ENCODE assay signal across 24 cellular contexts in genomic region chr3:128285042-128285924, GRCh38.
A peak's percentile ranks its signal among the peaks of the same experiment; 100 is the strongest.
DNase-seq lines count a peak whose midpoint lies in the region; ATAC-seq and TF ChIP-seq lines count a peak whose summit lies in the region.
"Had no signal": no experiment of that assay in that cellular context is flagged by ENCODE, and none has a peak within 500 bp of the region (broad histone marks: within the 10 kb centered on the region; RNA-seq: fewer than 3 reads in every experiment).

No MANE protein-coding gene starts in this region.

- POLR2A ChIA-PET in CD4-positive, alpha-beta memory T cell (lab: Charles Lee; ENCODE audit: partially characterized antibody), result no interaction called here

- peaks cover 1 to 6% (median 3%) of the 10 kb centered on the region in 8 donors for H3K9me3 Mint-ChIP-seq in CD4-positive, alpha-beta memory T cell
- no peaks in the 10 kb centered on the region for H3K9me3 Mint-ChIP-seq in activated CD8-positive, alpha-beta memory T cell treated with anti-CD3 and anti-CD28 coated beads, Interleukin-2, amount 10 ng/mL, durations not matched to agents 7 days and 5 days (ENCODE audit: low read depth)
- H3K9me3 Mint-ChIP-seq: neural crest cell had no signal

- no peak for TF ChIP-seq POLR2A in prostate gland (IDR thresholded peaks at IDR 0.05)

- H3K27me3 Mint-ChIP-seq in CD4-positive, alpha-beta memory T cell, result no peaks in the 10 kb centered on the region
- no peaks in the 10 kb centered on the region for H3K27me3 Mint-ChIP-seq in activated CD8-positive, alpha-beta memory T cell treated with anti-CD3 and anti-CD28 coated beads, Interleukin-2, amount 10 ng/mL, durations not matched to agents 7 days and 5 days

- H3K27me3 ChIP-seq in CD4-positive, alpha-beta memory T cell (ENCODE audit: insufficient read depth, low read length), result no peaks in the 10 kb centered on the region
- no peaks in the 10 kb centered on the region for H3K27me3 ChIP-seq in prostate gland (replicated peaks; ENCODE audit: insufficient read depth)
- H3K27me3 ChIP-seq: BLaER1 treated with 17β-estradiol and CSF1 and Interleukin-3, amounts not matched to agents 10 nM and 100 nM; cardiac muscle cell; dorsolateral prefrontal cortex; SJSA1; upper lobe of left lung had no signal

- H3K4me3 ChIP-seq in CD4-positive, alpha-beta memory T cell (ENCODE audit: low read length in 2 of 2), result no peak overlapping the region
- H3K4me3 ChIP-seq in prostate gland, result no peak overlapping the region
- H3K4me3 ChIP-seq: BLaER1 treated with 17β-estradiol and CSF1 and Interleukin-3, amounts not matched to agents 10 nM and 100 nM; cardiac muscle cell; dorsolateral prefrontal cortex; SJSA1; upper lobe of left lung had no signal

- no peaks in the 10 kb centered on the region for H3K9me3 ChIP-seq in CD4-positive, alpha-beta memory T cell (ENCODE audit: control insufficient read depth in 1 of 2, low read length in 2 of 2)
- H3K9me3 ChIP-seq in prostate gland, result no peaks in the 10 kb centered on the region
- H3K9me3 ChIP-seq: SJSA1, upper lobe of left lung had no signal

- no peak for DNase-seq in CD4-positive, alpha-beta memory T cell
- DNase-seq in activated CD8-positive, alpha-beta memory T cell treated with anti-CD3 and anti-CD28 coated beads, Interleukin-2, amount 10 ng/mL, durations not matched to agents 7 days and 5 days, result peak; percentile 16
- DNase-seq in islet precursor cell, result peak; percentile 38
- no peak for DNase-seq in prostate gland (ENCODE audit: low spot score)
- no peak for DNase-seq in AG20443 (ENCODE audit: low spot score)
- no peak for DNase-seq in COLO668 (lab: John Stamatoyannopoulos, UW; ENCODE audit: unreplicated experiment)
- DNase-seq in SK-N-DZ (ENCODE audit: low spot score), result no peak
- DNase-seq: ACHN, anterior cingulate cortex, left colon, midbrain, NCI-H1105 treated with DMSO at 0.1 percent for 48 hours, NCI-H2029 treated with DMSO at 0.1 percent for 48 hours, NCI-H226, NCI-H774, posterior cingulate gyrus, T-helper 1 cell had no signal

- no peak for ATAC-seq in activated CD8-positive, alpha-beta memory T cell treated with anti-CD3 and anti-CD28 coated beads, Interleukin-2, amount 10 ng/mL, durations not matched to agents 7 days and 5 days
- ATAC-seq: activated naive CD4-positive, alpha-beta T cell treated with anti-CD3 and anti-CD28 coated beads, Interleukin-2, amount 50 U/mL, for 72 hours; left colon had no signal

- intact Hi-C loops in CD4-positive, alpha-beta memory T cell (cut with micrococcal nuclease), result no loop called here
- intact Hi-C loops in prostate gland (cut with DNase I), result no loop called here

- peak overlapping the region in 5 of 7 donors; percentile 8 to 83 (median 41) for H3K27ac Mint-ChIP-seq in CD4-positive, alpha-beta memory T cell
- no peak overlapping the region for H3K27ac Mint-ChIP-seq in activated CD8-positive, alpha-beta memory T cell treated with anti-CD3 and anti-CD28 coated beads, Interleukin-2, amount 10 ng/mL, durations not matched to agents 7 days and 5 days

- no peak overlapping the region for H3K27ac ChIP-seq in CD4-positive, alpha-beta memory T cell (ENCODE audit: low read depth, low read length)
- H3K27ac ChIP-seq in prostate gland, result peak overlapping the region; percentile 4 to 44
- H3K27ac ChIP-seq: BLaER1 treated with 17β-estradiol and CSF1 and Interleukin-3, amounts not matched to agents 10 nM and 100 nM; cardiac muscle cell; dorsolateral prefrontal cortex; SJSA1; upper lobe of left lung had no signal

- H3K4me1 Mint-ChIP-seq in CD4-positive, alpha-beta memory T cell, result peaks cover 0 to 6% (median 0%) of the 10 kb centered on the region in 4 donors
- H3K4me1 Mint-ChIP-seq in activated CD8-positive, alpha-beta memory T cell treated with anti-CD3 and anti-CD28 coated beads, Interleukin-2, amount 10 ng/mL, durations not matched to agents 7 days and 5 days, result no peaks in the 10 kb centered on the region

- no peaks in the 10 kb centered on the region for H3K4me1 ChIP-seq in CD4-positive, alpha-beta memory T cell (ENCODE audit: insufficient read depth, low read length)
- H3K4me1 ChIP-seq in prostate gland (replicated peaks), result peaks cover 9% of the 10 kb centered on the region
- H3K4me1 ChIP-seq: BLaER1 treated with 17β-estradiol and CSF1 and Interleukin-3, amounts not matched to agents 10 nM and 100 nM; SJSA1 had no signal

- H3K4me3 Mint-ChIP-seq in CD4-positive, alpha-beta memory T cell, result no peak overlapping the region
- no peak overlapping the region for H3K4me3 Mint-ChIP-seq in activated CD8-positive, alpha-beta memory T cell treated with anti-CD3 and anti-CD28 coated beads, Interleukin-2, amount 10 ng/mL, durations not matched to agents 7 days and 5 days
- H3K4me3 Mint-ChIP-seq: neural crest cell had no signal

- no peak for TF ChIP-seq CTCF in prostate gland (IDR thresholded peaks at IDR 0.05)

- peaks cover 27 to 28% of the 10 kb centered on the region in 2 donors for H3K36me3 Mint-ChIP-seq in CD4-positive, alpha-beta memory T cell
- H3K36me3 Mint-ChIP-seq in activated CD8-positive, alpha-beta memory T cell treated with anti-CD3 and anti-CD28 coated beads, Interleukin-2, amount 10 ng/mL, durations not matched to agents 7 days and 5 days, result peaks cover 11% of the 10 kb centered on the region

- H3K36me3 ChIP-seq in CD4-positive, alpha-beta memory T cell (ENCODE audit: insufficient read depth, low read length), result no peaks in the 10 kb centered on the region
- H3K36me3 ChIP-seq in prostate gland, result no peaks in the 10 kb centered on the region
- H3K36me3 ChIP-seq: cardiac muscle cell, SJSA1 had no signal

- WGBS in prostate gland, result 75% methylated on average over 13 of the region's 13 CpGs

- CTCF ChIA-PET in CD4-positive, alpha-beta memory T cell (lab: Charles Lee; ENCODE audit: partially characterized antibody), result interaction anchor here (2.1 kb wide), 1 partner anchor 37 kb away, joined by 6 read pairs; no protein-coding TSS in a partner anchor
- CTCF ChIA-PET in activated CD8-positive, alpha-beta memory T cell treated with anti-CD3 and anti-CD28 coated beads, Interleukin-2, amount 10 ng/mL, durations not matched to agents 7 days and 5 days (lab: Charles Lee), result interaction anchor here (1.0 to 1.5 kb wide), 2 partner anchors 13 to 31 kb away, joined by 3 read pairs; no protein-coding TSS in a partner anchor

Comparison
In these comparisons a context has a peak if more than half of its experiments do, and no peak if none do; other contexts are left out.
1. DNase-seq: peak in activated CD8-positive, alpha-beta memory T cell treated with anti-CD3 and anti-CD28 coated beads, Interleukin-2, amount 10 ng/mL, durations not matched to agents 7 days and 5 days (single experiment) and islet precursor cell (single experiment); none in CD4-positive, alpha-beta memory T cell (0 of 5), prostate gland (single experiment), AG20443 (single experiment), COLO668 (single experiment) and SK-N-DZ (single experiment).